8 cellular contexts compared by ENCODE assay signal in the genomic region with DNA sequence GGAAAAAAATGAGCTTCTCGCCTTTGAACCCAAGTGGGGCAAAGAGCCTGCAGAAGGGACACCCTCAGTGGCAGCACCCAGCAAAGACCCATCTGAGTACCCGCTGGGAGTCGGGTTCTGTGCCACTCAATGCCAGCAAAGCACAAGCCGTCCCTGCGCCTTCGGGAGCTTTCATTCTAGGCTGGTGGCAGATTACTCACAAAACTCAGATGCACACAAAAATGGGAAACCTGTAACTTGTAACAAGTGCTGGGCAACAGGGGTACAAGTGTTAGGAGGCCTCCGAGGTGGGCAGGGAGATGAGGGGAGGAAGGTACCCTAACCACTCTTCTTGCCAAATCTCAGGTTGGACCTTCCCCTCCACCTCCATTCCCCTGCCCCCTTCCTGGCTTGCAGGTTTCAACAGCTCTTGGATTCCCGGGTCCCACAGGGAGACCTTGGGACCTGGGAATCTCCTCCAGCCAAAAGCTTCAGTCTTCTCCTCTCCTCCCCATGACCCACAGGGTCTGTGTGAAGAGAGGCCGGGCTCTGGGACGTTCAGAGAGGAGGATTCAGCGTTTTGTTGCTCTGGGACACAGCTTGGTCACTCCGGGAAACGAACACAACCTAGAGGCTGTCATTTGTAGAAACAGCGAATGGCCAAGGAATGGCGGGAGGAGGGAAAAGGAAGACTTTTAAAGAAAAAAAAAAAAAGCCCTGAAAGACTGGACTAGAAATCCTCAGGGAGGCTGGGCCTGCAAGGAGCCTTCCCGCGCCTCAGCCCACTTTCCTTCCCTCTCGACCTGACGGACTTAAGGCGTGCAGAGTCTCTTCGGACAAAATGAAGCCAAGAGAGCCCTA. TPM values are rescaled to one million over a fixed set of nuclear protein-coding genes. Genes with fewer than 3 reads are reported as not detected.
DNase-seq lines count a peak whose midpoint lies in the region; ATAC-seq and TF ChIP-seq lines count a peak whose summit lies in the region.

No MANE protein-coding gene starts in this region.

- H3K4me3 ChIP-seq in SU-DHL-6 (ENCODE audit: insufficient read depth, low read length, poor library complexity, severe bottlenecking) (peak overlapping the region; percentile 61), osteoblast (ENCODE audit: insufficient read depth, low read length) (peak overlapping the region; percentile 79)

- ATAC-seq in activated CD4-positive, CD25-positive, alpha-beta regulatory T cell treated with anti-CD3 and anti-CD28 coated beads, Interleukin-2, amount 50 U/mL, for 24 hours, result no peak

- H3K9me2 ChIP-seq in SU-DHL-6 (replicated peaks; ENCODE audit: insufficient read depth, low read length), result no peaks in the 10 kb centered on the region

- H3K27me3 ChIP-seq in SU-DHL-6 (ENCODE audit: low read length) (no peaks in the 10 kb centered on the region), osteoblast (ENCODE audit: insufficient read depth, low read length) (peaks cover 6% of the 10 kb centered on the region)

- 0 out of 2 replicates have a peak overlapping the region, but pooled peaks have one; percentile 37 for H3K27ac ChIP-seq in SU-DHL-6 (ENCODE audit: low read depth, low read length)
- H3K27ac ChIP-seq in osteoblast (ENCODE audit: low read depth, low read length), result no peak overlapping the region

- H3K9me3 ChIP-seq in SU-DHL-6 (ENCODE audit: insufficient read depth, low read length) (no peaks in the 10 kb centered on the region), osteoblast (ENCODE audit: low read depth, low read length) (no peaks in the 10 kb centered on the region)

- H3K4me2 ChIP-seq in SU-DHL-6 (ENCODE audit: low read depth, low read length, poor library complexity, severe bottlenecking), result peak overlapping the region; percentile 94
- peak overlapping the region; percentile 95 for H3K4me2 ChIP-seq in osteoblast (ENCODE audit: insufficient read depth, low read length)

- H2AFZ ChIP-seq in SU-DHL-6 (ENCODE audit: low read depth, low read length, severe bottlenecking) (peak overlapping the region; percentile 90), osteoblast (ENCODE audit: low read length) (peak overlapping the region; percentile 88)

- peaks cover 48% of the 10 kb centered on the region for H3K4me1 ChIP-seq in osteoblast (ENCODE audit: insufficient read depth, low read length)

- TF ChIP-seq CTCF in SU-DHL-6 (IDR thresholded peaks at IDR 0.05; ENCODE audit: insufficient read depth, low read length, poor library complexity, severe bottlenecking) (no peak), osteoblast (IDR thresholded peaks at IDR 0.05; ENCODE audit: extremely low read depth, low read depth, low read length) (no peak)

- H3K79me2 ChIP-seq in SU-DHL-6 (ENCODE audit: insufficient read depth, low read length), result peaks cover 8% of the 10 kb centered on the region; the same call in 1 of the 2 replicates
- no peaks in the 10 kb centered on the region for H3K79me2 ChIP-seq in osteoblast (ENCODE audit: insufficient read depth, low read length)

- no peaks in the 10 kb centered on the region for H3F3A ChIP-seq in SU-DHL-6 (ENCODE audit: insufficient read depth)

- no peaks in the 10 kb centered on the region for H4K20me1 ChIP-seq in SU-DHL-6 (ENCODE audit: low read depth, low read length)
- no peaks in the 10 kb centered on the region for H4K20me1 ChIP-seq in osteoblast (ENCODE audit: insufficient read depth, low read length)

- peak overlapping the region; percentile 75 for H3K9ac ChIP-seq in SU-DHL-6 (ENCODE audit: low read length)

- H3K36me3 ChIP-seq in SU-DHL-6 (ENCODE audit: low read length), result no peaks in the 10 kb centered on the region; the same call in 1 of the 2 replicates
- no peaks in the 10 kb centered on the region for H3K36me3 ChIP-seq in osteoblast (ENCODE audit: insufficient read depth, low read length)

- DNase-seq in NCI-H2227 (lab: John Stamatoyannopoulos, UW; ENCODE audit: unreplicated experiment) (peak; percentile 77), NCI-H2227 treated with DMSO at 0.1 percent for 48 hours (lab: John Stamatoyannopoulos, UW) (no peak), fibroblast of peridontal ligament (ENCODE audit: extremely low read depth) (peak; percentile 30), osteoblast (ENCODE audit: insufficient read length, low spot score, missing footprints) (peak; percentile 83), SK-N-DZ (ENCODE audit: low spot score) (no peak), iPS-NIHi11 (ENCODE audit: low spot score) (no peak)

RNA-seq across cellular contexts. Expression of gene PARD6B, which starts 1.2 kb away (rescaled TPM):
- total RNA-seq in osteoblast, result 0.72 and 0.88 TPM in 2 replicates
- polyA plus RNA-seq in SK-N-DZ (2014; cell fraction: cytosol; rRNA removed), result 3.8 TPM in 2 replicates
- polyA plus RNA-seq in SK-N-DZ (2014; cell fraction: nucleus; rRNA removed), result 1.4 and 2.2 TPM in 2 replicates

RNA-seq across cellular contexts. Expression of gene RIPOR3, which starts 38.8 kb away (rescaled TPM):
- 1.1 and 2.4 TPM in 2 replicates for total RNA-seq in osteoblast
- not detected in 2 replicates for polyA plus RNA-seq in SK-N-DZ (2014; cell fraction: cytosol; rRNA removed)
- not detected in 2 replicates for polyA plus RNA-seq in SK-N-DZ (2014; cell fraction: nucleus; rRNA removed)

Comparison
In these comparisons a context has a peak if more than half of its experiments do, and no peak if none do; other contexts are left out.
1. DNase-seq: peak in NCI-H2227 (single experiment), fibroblast of peridontal ligament (single experiment) and osteoblast (single experiment); none in NCI-H2227 treated with DMSO at 0.1 percent for 48 hours (single experiment), SK-N-DZ (single experiment) and iPS-NIHi11 (single experiment).